ENCODE assay signal across 22 cellular contexts in genomic region chr13:27437126-27437525, GRCh38.
"Had no signal": no experiment of that assay in that cellular context is flagged by ENCODE, and none has a peak within 500 bp of the region (broad histone marks: within the 10 kb centered on the region; RNA-seq: fewer than 3 reads in every experiment).

No MANE protein-coding gene starts in this region.

- H3K4me1 ChIP-seq: body of pancreas, prostate gland, upper lobe of right lung had no signal

- H3K27me3 ChIP-seq: body of pancreas, cardiac muscle cell, gastroesophageal sphincter, ovary, spleen, thyroid gland, upper lobe of right lung had no signal

- DNase-seq: activated CD4-positive, alpha-beta T cell treated with anti-CD3 and anti-CD28 coated beads, Interleukin-2, amount 10 ng/mL, durations not matched to agents 7 days and 5 days; anterior cingulate cortex; body of pancreas; cortex of kidney; endodermal cell; head of caudate nucleus; hypothalamus; mesendoderm; naive B cell; ovary; spleen; stimulated activated CD4-positive, alpha-beta T cell treated with anti-CD3 and anti-CD28 coated beads, Interleukin-4, amount 100 ng/mL, for 1 hour; stimulated activated naive CD8-positive, alpha-beta T cell treated with anti-CD3 and anti-CD28 coated beads, Interleukin-15, Interleukin-2, amounts not matched to agents 100 U/mL and 50 U/mL, for 24 hours; substantia nigra; SW 1271; thyroid gland; upper lobe of right lung had no signal

- H3K9me3 Mint-ChIP-seq: activated CD4-positive, alpha-beta T cell treated with anti-CD3 and anti-CD28 coated beads, Interleukin-2, amount 10 ng/mL, durations not matched to agents 7 days and 5 days; activated T-helper 17 cell treated with anti-CD3 and anti-CD28 coated beads, Interleukin-2, amount 50 U/mL, for 72 hours; endodermal cell had no signal

- H3K27ac Mint-ChIP-seq: activated CD4-positive, alpha-beta T cell treated with anti-CD3 and anti-CD28 coated beads, Interleukin-2, amount 10 ng/mL, durations not matched to agents 7 days and 5 days; endodermal cell had no signal

- H3K4me3 ChIP-seq: body of pancreas, cardiac muscle cell, gastroesophageal sphincter, ovary, prostate gland, SK-N-MC, spleen, thyroid gland, upper lobe of right lung had no signal

- H3K4me3 Mint-ChIP-seq: activated CD4-positive, alpha-beta T cell treated with anti-CD3 and anti-CD28 coated beads, Interleukin-2, amount 10 ng/mL, durations not matched to agents 7 days and 5 days; activated T-helper 17 cell treated with anti-CD3 and anti-CD28 coated beads, Interleukin-2, amount 50 U/mL, for 72 hours; endodermal cell had no signal

- H3K4me1 Mint-ChIP-seq: endodermal cell had no signal

- H3K27ac ChIP-seq: body of pancreas, cardiac muscle cell, gastroesophageal sphincter, ovary, prostate gland, SK-N-MC, spleen, thyroid gland, upper lobe of right lung had no signal

- ATAC-seq: activated T-helper 17 cell treated with anti-CD3 and anti-CD28 coated beads, Interleukin-2, amount 50 U/mL, for 72 hours; body of pancreas; gastroesophageal sphincter; stimulated activated naive CD8-positive, alpha-beta T cell treated with anti-CD3 and anti-CD28 coated beads, Interleukin-15, Interleukin-2, amounts not matched to agents 100 U/mL and 50 U/mL, for 24 hours; upper lobe of right lung had no signal

- H3K9me3 ChIP-seq: body of pancreas, gastroesophageal sphincter, ovary, prostate gland, spleen, thyroid gland, upper lobe of right lung had no signal

- H3K27me3 Mint-ChIP-seq: activated CD4-positive, alpha-beta T cell treated with anti-CD3 and anti-CD28 coated beads, Interleukin-2, amount 10 ng/mL, durations not matched to agents 7 days and 5 days; activated T-helper 17 cell treated with anti-CD3 and anti-CD28 coated beads, Interleukin-2, amount 50 U/mL, for 72 hours; naive B cell had no signal

- H3K36me3 ChIP-seq: ovary had no signal
